In genomic region chr6:110688661-110689268, GRCh38 we compare ENCODE assay signal across 11 cellular contexts.
DNase-seq lines count a peak whose midpoint lies in the region; ATAC-seq and TF ChIP-seq lines count a peak whose summit lies in the region.
"Had no signal": no experiment of that assay in that cellular context is flagged by ENCODE, and none has a peak within 500 bp of the region (broad histone marks: within the 10 kb centered on the region; RNA-seq: fewer than 3 reads in every experiment).

No MANE protein-coding gene starts in this region.

- H3K4me1 ChIP-seq in Caco-2: peaks cover 23% of the 10 kb centered on the region

- BruUV-seq in Caco-2 (replicated peaks; lab: Mats Ljungman, UMichigan): no TSS peak

- TF ChIP-seq POLR2A in NB4 (IDR thresholded peaks at IDR 0.05; ENCODE audit: extremely low read depth, insufficient read length): no peak

- no peaks in the 10 kb centered on the region for H3K36me3 Mint-ChIP-seq in Caco-2 (ENCODE audit: insufficient read depth, unreplicated experiment)
- H3K36me3 Mint-ChIP-seq in effector memory CD8-positive, alpha-beta T cell (ENCODE audit: insufficient read depth): no peaks in the 10 kb centered on the region
- no peaks in the 10 kb centered on the region for H3K36me3 Mint-ChIP-seq in stimulated activated effector memory CD8-positive, alpha-beta T cell treated with anti-CD3 and anti-CD28 coated beads, Interleukin-12 subunit alpha, Interleukin-12 subunit beta, amount 100 ng/mL, for 72 hours

- intact Hi-C loops in Caco-2 (cut with micrococcal nuclease; ENCODE audit: unreplicated experiment): no loop called here

- no peaks in the 10 kb centered on the region for H3K9me3 Mint-ChIP-seq in Caco-2 (ENCODE audit: unreplicated experiment)
- H3K9me3 Mint-ChIP-seq in effector memory CD8-positive, alpha-beta T cell: no peaks in the 10 kb centered on the region
- no peaks in the 10 kb centered on the region for H3K9me3 Mint-ChIP-seq in stimulated activated effector memory CD8-positive, alpha-beta T cell treated with anti-CD3 and anti-CD28 coated beads, Interleukin-12 subunit alpha, Interleukin-12 subunit beta, amount 100 ng/mL, for 72 hours

- H3K27me3 Mint-ChIP-seq in Caco-2 (ENCODE audit: insufficient read depth, unreplicated experiment): no peaks in the 10 kb centered on the region
- no peaks in the 10 kb centered on the region for H3K27me3 Mint-ChIP-seq in effector memory CD8-positive, alpha-beta T cell

- no peaks in the 10 kb centered on the region for H3K27me3 ChIP-seq in Caco-2 (replicated peaks; ENCODE audit: control insufficient read depth, insufficient read depth, low read length)

- peak; percentile 42 for ATAC-seq in effector memory CD8-positive, alpha-beta T cell (replicated peaks)
- ATAC-seq in stimulated activated effector memory CD8-positive, alpha-beta T cell treated with anti-CD3 and anti-CD28 coated beads, Interleukin-12 subunit alpha, Interleukin-12 subunit beta, amount 100 ng/mL, for 72 hours: peak; percentile 49

- no peaks in the 10 kb centered on the region for H3K9me3 ChIP-seq in Caco-2

- CTCF ChIA-PET in Caco-2 (lab: Charles Lee): no interaction called here

- POLR2A ChIA-PET in Caco-2 (lab: Charles Lee): interaction anchor here (1.1 kb wide), 1 partner anchor 185 kb away, joined by 5 read pairs; no protein-coding TSS in a partner anchor

- H3K4me3 ChIP-seq in Caco-2 (ENCODE audit: low read depth, low read length): no peak overlapping the region
- H3K4me3 ChIP-seq in NB4 (ENCODE audit: low read depth, low read length): no peak overlapping the region

- DNase-seq in Caco-2 (peak; percentile 26 to 41), NB4 (ENCODE audit: low read depth) (peak; percentile 62), cerebellar cortex (ENCODE audit: low spot score) (no peak), amniotic stem cell (lab: John Stamatoyannopoulos, UW) (no peak)
- DNase-seq in effector memory CD8-positive, alpha-beta T cell: no peak
- no peak for DNase-seq in stimulated activated effector memory CD8-positive, alpha-beta T cell treated with anti-CD3 and anti-CD28 coated beads, Interleukin-12 subunit alpha, Interleukin-12 subunit beta, amount 100 ng/mL, for 72 hours (ENCODE audit: low spot score in 2 of 2)
- DNase-seq in stimulated activated CD4-positive, alpha-beta T cell treated with anti-CD3 and anti-CD28 coated beads, Interleukin-1b, Interleukin-23, amount 100 ng/mL, for 48 hours: no peak
- DNase-seq: activated CD4-positive, alpha-beta T cell treated with anti-CD3 and anti-CD28 coated beads for 4 hours; activated naive CD4-positive, alpha-beta T cell treated with anti-CD3 and anti-CD28 coated beads, Interleukin-2, amount 50 U/mL, for 16 hours; NCI-H526 treated with DMSO at 0.1 percent for 48 hours; posterior cingulate gyrus had no signal

- H3K36me3 ChIP-seq in Caco-2 (ENCODE audit: control insufficient read depth, insufficient read depth, low read length): no peaks in the 10 kb centered on the region

- H3K4me3 Mint-ChIP-seq in Caco-2 (ENCODE audit: unreplicated experiment): no peak overlapping the region
- H3K4me3 Mint-ChIP-seq in effector memory CD8-positive, alpha-beta T cell: peak overlapping the region; percentile 60 to 61
- H3K4me3 Mint-ChIP-seq in stimulated activated effector memory CD8-positive, alpha-beta T cell treated with anti-CD3 and anti-CD28 coated beads, Interleukin-12 subunit alpha, Interleukin-12 subunit beta, amount 100 ng/mL, for 72 hours: no peak overlapping the region

- peaks cover 19% of the 10 kb centered on the region for H3K4me1 Mint-ChIP-seq in Caco-2 (ENCODE audit: low read depth, unreplicated experiment)
- H3K4me1 Mint-ChIP-seq in effector memory CD8-positive, alpha-beta T cell (ENCODE audit: low read depth in 2 of 2): peaks cover 22 to 27% of the 10 kb centered on the region in 2 donors
- H3K4me1 Mint-ChIP-seq in stimulated activated effector memory CD8-positive, alpha-beta T cell treated with anti-CD3 and anti-CD28 coated beads, Interleukin-12 subunit alpha, Interleukin-12 subunit beta, amount 100 ng/mL, for 72 hours: peaks cover 32% of the 10 kb centered on the region

- no peak for TF ChIP-seq CTCF in Caco-2 (IDR thresholded peaks at IDR 0.05; ENCODE audit: insufficient read depth in 1 of 2, low read depth in 1 of 2, low read length in 1 of 2, severe bottlenecking in 1 of 2, unreplicated experiment in 1 of 2)
- no peak for TF ChIP-seq CTCF in NB4 (IDR thresholded peaks at IDR 0.05; ENCODE audit: low read depth, low read length)

- H3K27ac Mint-ChIP-seq in Caco-2 (ENCODE audit: unreplicated experiment): peak overlapping the region; percentile 26
- H3K27ac Mint-ChIP-seq in effector memory CD8-positive, alpha-beta T cell: peak overlapping the region; percentile 85 to 92
- H3K27ac Mint-ChIP-seq in stimulated activated effector memory CD8-positive, alpha-beta T cell treated with anti-CD3 and anti-CD28 coated beads, Interleukin-12 subunit alpha, Interleukin-12 subunit beta, amount 100 ng/mL, for 72 hours: peak overlapping the region; percentile 80

Comparison
In these comparisons a context has a peak if more than half of its experiments do, and no peak if none do; other contexts are left out.
1. DNase-seq: peak in Caco-2 (2 of 2) and NB4 (single experiment); none in effector memory CD8-positive, alpha-beta T cell (0 of 3), stimulated activated effector memory CD8-positive, alpha-beta T cell treated with anti-CD3 and anti-CD28 coated beads, Interleukin-12 subunit alpha, Interleukin-12 subunit beta, amount 100 ng/mL, for 72 hours (0 of 2), stimulated activated CD4-positive, alpha-beta T cell treated with anti-CD3 and anti-CD28 coated beads, Interleukin-1b, Interleukin-23, amount 100 ng/mL, for 48 hours (single experiment), cerebellar cortex (single experiment) and amniotic stem cell (single experiment).
2. H3K27ac Mint-ChIP-seq: peak in every context shown above with its lines; median percentile 88 in effector memory CD8-positive, alpha-beta T cell; 80 in stimulated activated effector memory CD8-positive, alpha-beta T cell treated with anti-CD3 and anti-CD28 coated beads, Interleukin-12 subunit alpha, Interleukin-12 subunit beta, amount 100 ng/mL, for 72 hours; 26 in Caco-2.
3. H3K4me3 Mint-ChIP-seq: peak in effector memory CD8-positive, alpha-beta T cell (2 of 2); none in Caco-2 (single experiment) and stimulated activated effector memory CD8-positive, alpha-beta T cell treated with anti-CD3 and anti-CD28 coated beads, Interleukin-12 subunit alpha, Interleukin-12 subunit beta, amount 100 ng/mL, for 72 hours (single experiment).